Comparison of ENCODE assay signal across 1 cellular context in the genomic region with DNA sequence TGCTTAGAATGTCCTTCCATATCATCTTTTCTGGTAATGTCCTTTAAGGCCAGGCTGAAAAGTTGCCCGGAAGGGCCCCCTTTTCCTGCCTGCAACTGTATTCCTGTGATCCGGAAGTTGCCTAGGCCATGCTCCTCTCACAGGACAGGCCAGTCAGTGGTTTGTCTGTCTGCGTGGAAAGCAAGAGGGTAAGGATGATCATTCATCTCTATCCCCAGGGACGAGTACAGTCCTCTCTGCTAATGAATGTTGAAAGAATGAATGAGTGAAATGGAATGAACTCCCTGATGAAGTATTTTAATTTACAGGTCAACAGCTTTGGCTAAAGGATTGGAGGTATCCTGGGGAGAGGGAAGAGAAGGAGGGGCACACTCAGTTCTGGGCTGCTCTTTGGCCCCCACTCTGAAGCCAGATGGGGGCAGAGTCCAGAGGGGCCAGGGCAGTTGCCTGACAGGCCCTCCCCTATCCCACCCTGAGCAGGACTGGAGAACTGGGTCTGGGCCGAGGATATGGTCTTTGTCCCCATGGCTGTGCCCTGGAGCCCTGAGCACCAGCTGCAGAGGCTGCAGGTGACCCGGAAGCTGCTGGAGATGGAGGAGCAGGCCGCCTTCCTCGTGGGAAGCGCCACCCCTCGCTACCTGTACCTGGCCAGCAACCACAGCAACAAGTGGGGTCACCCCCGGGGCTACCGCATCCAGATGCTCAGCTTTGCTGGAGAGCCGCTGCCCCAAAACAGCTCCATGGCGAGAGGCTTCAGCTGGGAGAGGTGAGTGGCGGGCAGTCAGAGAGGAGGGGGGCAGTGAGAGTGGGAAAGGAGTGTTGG.
A peak's percentile ranks its signal among the peaks of the same experiment; 100 is the strongest.
TF ChIP-seq lines count a peak whose summit lies in the region.

No MANE protein-coding gene starts in this region.

TF ChIP-seq in HepG2, 621 proteins besides CTCF, POLR2A, EP300 and RAD21 (continued from another document and continues in another):
- TF ChIP-seq ZNF501 (CRISPR knock-in tag; IDR thresholded peaks at IDR 0.05) (0 out of 2 replicates have a peak, but pooled peaks have one; percentile 23), ZNF318 (CRISPR knock-in tag; IDR thresholded peaks at IDR 0.05) (no peak), ZNF850 (CRISPR knock-in tag; conservative IDR thresholded peaks at IDR 0.05) (no peak), ZNF562 (CRISPR knock-in tag; IDR thresholded peaks at IDR 0.05; ENCODE audit: borderline replicate concordance) (no peak), SAFB2 (CRISPR knock-in tag; IDR thresholded peaks at IDR 0.05; ENCODE audit: borderline replicate concordance, low read depth) (peak; percentile 42; the same call in 1 of the 2 replicates), ZNF766 (CRISPR knock-in tag; IDR thresholded peaks at IDR 0.05; ENCODE audit: borderline replicate concordance) (peak; percentile 64; the same call in 1 of the 2 replicates), ZNF772 (CRISPR knock-in tag; IDR thresholded peaks at IDR 0.05) (no peak), ZNF567 (CRISPR knock-in tag; IDR thresholded peaks at IDR 0.05; ENCODE audit: borderline replicate concordance) (no peak), ZNF251 (CRISPR knock-in tag; IDR thresholded peaks at IDR 0.05) (no peak), ZNF484 (CRISPR knock-in tag; IDR thresholded peaks at IDR 0.05; ENCODE audit: borderline replicate concordance, low read depth) (no peak), STAT6 (CRISPR knock-in tag; IDR thresholded peaks at IDR 0.05; ENCODE audit: borderline replicate concordance) (no peak), HDAC1 (CRISPR knock-in tag; IDR thresholded peaks at IDR 0.05) (peak; percentile 96), SMAD1 (CRISPR knock-in tag; IDR thresholded peaks at IDR 0.05; ENCODE audit: borderline replicate concordance, low read depth) (peak; percentile 34), MAZ (IDR thresholded peaks at IDR 0.05; ENCODE audit: borderline replicate concordance, low read depth, low read length) (0 out of 2 replicates have a peak, but pooled peaks have one; percentile 27), MAZ (CRISPR knock-in tag; IDR thresholded peaks at IDR 0.05; ENCODE audit: low read depth) (no peak), ZNF569 (CRISPR knock-in tag; IDR thresholded peaks at IDR 0.05; ENCODE audit: borderline replicate concordance) (0 out of 2 replicates have a peak, but pooled peaks have one; percentile 58), HIVEP1 (CRISPR knock-in tag; IDR thresholded peaks at IDR 0.05) (no peak), ZNF678 (CRISPR knock-in tag; IDR thresholded peaks at IDR 0.05) (no peak), KLF15 (CRISPR knock-in tag; IDR thresholded peaks at IDR 0.05; ENCODE audit: borderline replicate concordance) (no peak), HNRNPH1 (optimal IDR thresholded peaks at IDR 0.05; ENCODE audit: low read depth, low read length) (no peak), KDM4B (CRISPR knock-in tag; IDR thresholded peaks at IDR 0.05) (0 out of 2 replicates have a peak, but pooled peaks have one; percentile 49), HDAC2 (CRISPR knock-in tag; IDR thresholded peaks at IDR 0.05) (peak; percentile 61; the same call in 1 of the 2 replicates), AKAP8 (CRISPR knock-in tag; IDR thresholded peaks at IDR 0.05) (no peak), GTF3A (CRISPR knock-in tag; conservative IDR thresholded peaks at IDR 0.05) (0 out of 2 replicates have a peak, but pooled peaks have one; percentile 51), HOXD1 (CRISPR knock-in tag; IDR thresholded peaks at IDR 0.05) (no peak), ARID5B (CRISPR knock-in tag; IDR thresholded peaks at IDR 0.05) (no peak)
- TF ChIP-seq, protein P1, sequence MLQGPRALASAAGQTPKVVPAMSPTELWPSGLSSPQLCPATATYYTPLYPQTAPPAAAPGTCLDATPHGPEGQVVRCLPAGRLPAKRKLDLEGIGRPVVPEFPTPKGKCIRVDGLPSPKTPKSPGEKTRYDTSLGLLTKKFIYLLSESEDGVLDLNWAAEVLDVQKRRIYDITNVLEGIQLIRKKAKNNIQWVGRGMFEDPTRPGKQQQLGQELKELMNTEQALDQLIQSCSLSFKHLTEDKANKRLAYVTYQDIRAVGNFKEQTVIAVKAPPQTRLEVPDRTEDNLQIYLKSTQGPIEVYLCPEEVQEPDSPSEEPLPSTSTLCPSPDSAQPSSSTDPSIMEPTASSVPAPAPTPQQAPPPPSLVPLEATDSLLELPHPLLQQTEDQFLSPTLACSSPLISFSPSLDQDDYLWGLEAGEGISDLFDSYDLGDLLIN (CRISPR knock-in tag; IDR thresholded peaks at IDR 0.05; ENCODE audit: borderline replicate concordance): 0 out of 2 replicates have a peak, but pooled peaks have one; percentile 50
- TF ChIP-seq, protein P2, sequence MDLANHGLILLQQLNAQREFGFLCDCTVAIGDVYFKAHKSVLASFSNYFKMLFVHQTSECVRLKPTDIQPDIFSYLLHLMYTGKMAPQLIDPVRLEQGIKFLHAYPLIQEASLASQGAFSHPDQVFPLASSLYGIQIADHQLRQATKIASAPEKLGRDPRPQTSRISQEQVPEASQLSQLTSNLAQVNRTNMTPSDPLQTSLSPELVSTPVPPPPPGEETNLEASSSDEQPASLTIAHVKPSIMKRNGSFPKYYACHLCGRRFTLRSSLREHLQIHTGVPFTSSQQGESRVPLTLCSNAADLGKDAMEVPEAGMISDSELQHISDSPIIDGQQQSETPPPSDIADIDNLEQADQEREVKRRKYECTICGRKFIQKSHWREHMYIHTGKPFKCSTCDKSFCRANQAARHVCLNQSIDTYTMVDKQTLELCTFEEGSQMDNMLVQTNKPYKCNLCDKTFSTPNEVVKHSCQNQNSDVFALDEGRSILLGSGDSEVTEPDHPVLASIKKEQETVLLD (CRISPR knock-in tag; IDR thresholded peaks at IDR 0.05; ENCODE audit: low read depth): no peak
- TF ChIP-seq, protein P3, sequence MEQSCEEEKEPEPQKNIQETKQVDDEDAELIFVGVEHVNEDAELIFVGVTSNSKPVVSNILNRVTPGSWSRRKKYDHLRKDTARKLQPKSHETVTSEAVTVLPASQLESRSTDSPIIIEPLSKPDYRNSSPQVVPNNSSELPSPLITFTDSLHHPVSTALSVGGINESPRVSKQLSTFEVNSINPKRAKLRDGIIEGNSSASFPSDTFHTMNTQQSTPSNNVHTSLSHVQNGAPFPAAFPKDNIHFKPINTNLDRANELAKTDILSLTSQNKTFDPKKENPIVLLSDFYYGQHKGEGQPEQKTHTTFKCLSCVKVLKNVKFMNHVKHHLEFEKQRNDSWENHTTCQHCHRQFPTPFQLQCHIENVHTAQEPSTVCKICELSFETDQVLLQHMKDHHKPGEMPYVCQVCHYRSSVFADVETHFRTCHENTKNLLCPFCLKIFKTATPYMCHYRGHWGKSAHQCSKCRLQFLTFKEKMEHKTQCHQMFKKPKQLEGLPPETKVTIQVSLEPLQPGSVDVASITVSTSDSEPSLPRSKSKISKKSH (CRISPR knock-in tag; IDR thresholded peaks at IDR 0.05; ENCODE audit: borderline replicate concordance): peak; percentile 81
- TF ChIP-seq, protein P4, sequence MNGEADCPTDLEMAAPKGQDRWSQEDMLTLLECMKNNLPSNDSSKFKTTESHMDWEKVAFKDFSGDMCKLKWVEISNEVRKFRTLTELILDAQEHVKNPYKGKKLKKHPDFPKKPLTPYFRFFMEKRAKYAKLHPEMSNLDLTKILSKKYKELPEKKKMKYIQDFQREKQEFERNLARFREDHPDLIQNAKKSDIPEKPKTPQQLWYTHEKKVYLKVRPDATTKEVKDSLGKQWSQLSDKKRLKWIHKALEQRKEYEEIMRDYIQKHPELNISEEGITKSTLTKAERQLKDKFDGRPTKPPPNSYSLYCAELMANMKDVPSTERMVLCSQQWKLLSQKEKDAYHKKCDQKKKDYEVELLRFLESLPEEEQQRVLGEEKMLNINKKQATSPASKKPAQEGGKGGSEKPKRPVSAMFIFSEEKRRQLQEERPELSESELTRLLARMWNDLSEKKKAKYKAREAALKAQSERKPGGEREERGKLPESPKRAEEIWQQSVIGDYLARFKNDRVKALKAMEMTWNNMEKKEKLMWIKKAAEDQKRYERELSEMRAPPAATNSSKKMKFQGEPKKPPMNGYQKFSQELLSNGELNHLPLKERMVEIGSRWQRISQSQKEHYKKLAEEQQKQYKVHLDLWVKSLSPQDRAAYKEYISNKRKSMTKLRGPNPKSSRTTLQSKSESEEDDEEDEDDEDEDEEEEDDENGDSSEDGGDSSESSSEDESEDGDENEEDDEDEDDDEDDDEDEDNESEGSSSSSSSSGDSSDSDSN (CRISPR knock-in tag; IDR thresholded peaks at IDR 0.05): peak; percentile 90
